Comparison of ENCODE assay signal across 20 cellular contexts in the genomic region with DNA sequence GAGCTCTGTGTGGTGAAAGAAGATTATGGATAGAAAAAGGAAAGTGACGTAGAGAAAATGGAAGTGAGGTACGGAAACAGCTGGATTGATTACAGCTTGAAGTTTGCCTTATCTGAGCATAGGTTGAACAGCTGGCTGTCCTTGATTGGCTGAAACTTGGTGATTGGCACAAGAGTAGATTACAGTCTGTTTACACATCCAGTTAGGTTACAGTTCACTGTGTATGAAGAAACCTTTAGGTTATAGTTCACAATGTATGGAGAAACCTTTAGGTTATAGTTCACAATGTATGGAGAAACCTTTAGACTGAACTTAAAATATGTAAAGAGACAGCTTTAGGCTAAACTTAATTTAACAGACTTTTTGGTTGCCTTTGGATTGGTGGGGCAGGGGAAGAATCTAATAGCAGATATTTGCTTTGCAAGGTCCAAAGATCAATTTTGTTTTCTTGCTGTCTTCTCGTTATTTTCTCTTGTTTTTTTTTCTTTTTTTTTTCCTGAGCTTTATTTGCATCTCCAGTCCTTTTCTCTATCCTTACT. TPM values are rescaled to one million over a fixed set of nuclear protein-coding genes. Genes with fewer than 3 reads are reported as not detected.
DNase-seq lines count a peak whose midpoint lies in the region; ATAC-seq, FAIRE-seq and TF ChIP-seq lines count a peak whose summit lies in the region.
"Had no signal": no experiment of that assay in that cellular context is flagged by ENCODE, and none has a peak within 500 bp of the region (broad histone marks: within the 10 kb centered on the region; RNA-seq: fewer than 3 reads in every experiment).

No MANE protein-coding gene starts in this region.

- H4K20me1 ChIP-seq in PC-9 (ENCODE audit: insufficient read depth), result no peaks in the 10 kb centered on the region

- BruUV-seq in PC-9 (replicated peaks; lab: Mats Ljungman, UMichigan), result no TSS peak

- no peaks in the 10 kb centered on the region for H3K9me3 Mint-ChIP-seq in activated T-cell treated with anti-CD3 and anti-CD28 coated beads, Interleukin-2, amount 50 U/mL, for 4 hours
- H3K9me3 Mint-ChIP-seq in stimulated activated memory B cell treated with anti-CD40 and anti-IgM and Interleukin-4, amounts not matched to agents 10 μg/mL and 1 μg/mL and 100 μg/mL, for 72 hours, result no peaks in the 10 kb centered on the region
- H3K9me3 Mint-ChIP-seq: activated naive CD4-positive, alpha-beta T cell treated with anti-CD3 and anti-CD28 coated beads, Interleukin-2, amount 10 ng/mL, durations not matched to agents 7 days and 5 days; mesothelial cell of epicardium had no signal

- no peaks in the 10 kb centered on the region for H3K36me3 Mint-ChIP-seq in activated T-cell treated with anti-CD3 and anti-CD28 coated beads, Interleukin-2, amount 50 U/mL, for 4 hours (ENCODE audit: insufficient read depth)
- no peaks in the 10 kb centered on the region for H3K36me3 Mint-ChIP-seq in stimulated activated memory B cell treated with anti-CD40 and anti-IgM and Interleukin-4, amounts not matched to agents 10 μg/mL and 1 μg/mL and 100 μg/mL, for 72 hours
- H3K36me3 Mint-ChIP-seq: activated naive CD4-positive, alpha-beta T cell treated with anti-CD3 and anti-CD28 coated beads, Interleukin-2, amount 10 ng/mL, durations not matched to agents 7 days and 5 days; mesothelial cell of epicardium had no signal

- peak overlapping the region; percentile 5 for H3K4me3 Mint-ChIP-seq in activated T-cell treated with anti-CD3 and anti-CD28 coated beads, Interleukin-2, amount 50 U/mL, for 4 hours
- H3K4me3 Mint-ChIP-seq in stimulated activated memory B cell treated with anti-CD40 and anti-IgM and Interleukin-4, amounts not matched to agents 10 μg/mL and 1 μg/mL and 100 μg/mL, for 72 hours, result no peak overlapping the region
- H3K4me3 Mint-ChIP-seq: activated naive CD4-positive, alpha-beta T cell treated with anti-CD3 and anti-CD28 coated beads, Interleukin-2, amount 10 ng/mL, durations not matched to agents 7 days and 5 days; mesothelial cell of epicardium had no signal

- H2AFZ ChIP-seq in PC-9, result no peak overlapping the region

- peak overlapping the region; percentile 72 for H3K4me2 ChIP-seq in PC-9
- H3K4me2 ChIP-seq: KMS-11 had no signal

- DNase-seq in activated T-cell treated with anti-CD3 and anti-CD28 coated beads, Interleukin-2, amount 50 U/mL, for 4 hours, result no peak
- DNase-seq in activated T-cell treated with anti-CD3 and anti-CD28 coated beads, Interleukin-2, amount 50 U/mL, for 48 hours, result no peak
- peak in 1 of 2 experiments; percentile 50 for DNase-seq in PC-9
- no peak for DNase-seq in stimulated activated CD4-positive, alpha-beta T cell treated with anti-CD3 and anti-CD28 coated beads, Interleukin-4, amount 100 ng/mL, for 1 hour
- DNase-seq in Right ventricle myocardium inferior (ENCODE audit: missing footprints), result no peak
- no peak for DNase-seq in COR-L47 (lab: John Stamatoyannopoulos, UW)
- DNase-seq: activated CD4-positive, alpha-beta T cell treated with anti-CD3 and anti-CD28 coated beads, Interleukin-2, amount 50 U/mL, for 4 hours; activated naive CD4-positive, alpha-beta T cell treated with anti-CD3 and anti-CD28 coated beads, Interleukin-2, amount 10 ng/mL, durations not matched to agents 7 days and 5 days; DMS 273 treated with DMSO at 0.1 percent for 48 hours; NCI-H146; NCI-H510A; occipital lobe had no signal

- H3K36me3 ChIP-seq in PC-9 (ENCODE audit: low read depth), result no peaks in the 10 kb centered on the region
- H3K36me3 ChIP-seq: cardiac muscle cell, gastroesophageal sphincter had no signal

- intact Hi-C loops in PC-9 (cut with micrococcal nuclease; ENCODE audit: unreplicated experiment) (no loop called here), Right ventricle myocardium inferior (cut with DNase I) (no loop called here)

- CTCF ChIA-PET in PC-9 (lab: Charles Lee), result interaction anchor here (0.6 kb wide), 1 partner anchor 12 kb away, joined by 5 read pairs; no protein-coding TSS in a partner anchor

- H3F3A ChIP-seq in PC-9 (ENCODE audit: insufficient read depth, low read depth), result peaks cover 16% of the 10 kb centered on the region

- POLR2A ChIA-PET in PC-9 (lab: Charles Lee; ENCODE audit: unreplicated experiment), result no interaction called here

- no peaks in the 10 kb centered on the region for H3K9me3 ChIP-seq in PC-9 (ENCODE audit: insufficient read depth, low read depth)
- H3K9me3 ChIP-seq: gastroesophageal sphincter had no signal

- peak overlapping the region; percentile 78; the same call in 1 of the 2 replicates for H3K27ac ChIP-seq in PC-9
- H3K27ac ChIP-seq: cardiac muscle cell, gastroesophageal sphincter, KMS-11, RWPE1 had no signal

- FAIRE-seq in colon (lab: Jason Lieb, UNC), result peak; percentile 21

- H3K4me1 Mint-ChIP-seq in activated T-cell treated with anti-CD3 and anti-CD28 coated beads, Interleukin-2, amount 50 U/mL, for 4 hours (ENCODE audit: low read depth), result peaks cover 42% of the 10 kb centered on the region
- H3K4me1 Mint-ChIP-seq in stimulated activated memory B cell treated with anti-CD40 and anti-IgM and Interleukin-4, amounts not matched to agents 10 μg/mL and 1 μg/mL and 100 μg/mL, for 72 hours, result peaks cover 72% of the 10 kb centered on the region

- peaks cover 8% of the 10 kb centered on the region for H3K27me3 Mint-ChIP-seq in activated T-cell treated with anti-CD3 and anti-CD28 coated beads, Interleukin-2, amount 50 U/mL, for 4 hours (ENCODE audit: low read depth)
- H3K27me3 Mint-ChIP-seq in stimulated activated memory B cell treated with anti-CD40 and anti-IgM and Interleukin-4, amounts not matched to agents 10 μg/mL and 1 μg/mL and 100 μg/mL, for 72 hours, result no peaks in the 10 kb centered on the region
- H3K27me3 Mint-ChIP-seq: activated naive CD4-positive, alpha-beta T cell treated with anti-CD3 and anti-CD28 coated beads, Interleukin-2, amount 10 ng/mL, durations not matched to agents 7 days and 5 days had no signal

- H3K27me3 ChIP-seq in PC-9 (ENCODE audit: insufficient read depth, low read depth), result no peaks in the 10 kb centered on the region
- H3K27me3 ChIP-seq: cardiac muscle cell had no signal

- H3K4me1 ChIP-seq in PC-9 (replicated peaks; ENCODE audit: insufficient read depth), result peaks cover 41% of the 10 kb centered on the region
- H3K4me1 ChIP-seq: gastroesophageal sphincter had no signal

- ATAC-seq in activated T-cell treated with anti-CD3 and anti-CD28 coated beads, Interleukin-2, amount 50 U/mL, for 4 hours, result no peak
- no peak for ATAC-seq in stimulated activated memory B cell treated with anti-CD40 and anti-IgM and Interleukin-4, amounts not matched to agents 10 μg/mL and 1 μg/mL and 100 μg/mL, for 72 hours
- ATAC-seq in Right ventricle myocardium inferior, result no peak
- ATAC-seq: gastroesophageal sphincter had no signal

- H3K9me2 ChIP-seq in PC-9 (ENCODE audit: insufficient read depth), result no peaks in the 10 kb centered on the region

- no peaks in the 10 kb centered on the region for H3K79me2 ChIP-seq in PC-9 (ENCODE audit: low read depth)

- H3K4me3 ChIP-seq in PC-9, result no peak overlapping the region
- H3K4me3 ChIP-seq: cardiac muscle cell, gastroesophageal sphincter had no signal

- H3K27ac Mint-ChIP-seq in stimulated activated memory B cell treated with anti-CD40 and anti-IgM and Interleukin-4, amounts not matched to agents 10 μg/mL and 1 μg/mL and 100 μg/mL, for 72 hours, result peak overlapping the region; percentile 13
- H3K27ac Mint-ChIP-seq: activated naive CD4-positive, alpha-beta T cell treated with anti-CD3 and anti-CD28 coated beads, Interleukin-2, amount 10 ng/mL, durations not matched to agents 7 days and 5 days; mesothelial cell of epicardium had no signal

- TF ChIP-seq CTCF in PC-9 (conservative IDR thresholded peaks at IDR 0.05), result no peak

RNA-seq across cellular contexts. Expression of a gene that starts 15.6 kb away (rescaled TPM):
- under 1 TPM in 2 of 3 donors, not detected in 1; 0.79 to 0.95 TPM for total RNA-seq in activated T-cell treated with anti-CD3 and anti-CD28 coated beads, Interleukin-2, amount 50 U/mL, for 4 hours
- not detected in 2 replicates for total RNA-seq in PC-9 (2021)
- 136 TPM for total RNA-seq in Right ventricle myocardium inferior

RNA-seq across cellular contexts. Expression of a gene that starts 23.1 kb away (rescaled TPM):
- total RNA-seq in activated T-cell treated with anti-CD3 and anti-CD28 coated beads, Interleukin-2, amount 50 U/mL, for 4 hours, result 1 to 10 TPM in 2 of 3 donors, under 1 TPM in 1; 0.37 to 3.4 (median 2.4) TPM
- total RNA-seq in PC-9 (2021), result not detected in 2 replicates
- not detected for total RNA-seq in Right ventricle myocardium inferior
- total RNA-seq: cardiac muscle cell, H4, mesothelial cell of epicardium, occipital lobe had no signal

RNA-seq across cellular contexts. Expression of a gene that starts 35.7 kb away (rescaled TPM):
- total RNA-seq in activated T-cell treated with anti-CD3 and anti-CD28 coated beads, Interleukin-2, amount 50 U/mL, for 4 hours, result 10 to 100 TPM; 13.0 to 52.3 (median 13.9) TPM
- total RNA-seq in PC-9 (2021), result not detected in 2 replicates
- not detected for total RNA-seq in Right ventricle myocardium inferior
- total RNA-seq: cardiac muscle cell, mesothelial cell of epicardium had no signal

RNA-seq across cellular contexts. Expression of a gene that starts 51.6 kb away (rescaled TPM):
- total RNA-seq in activated T-cell treated with anti-CD3 and anti-CD28 coated beads, Interleukin-2, amount 50 U/mL, for 4 hours, result 10 to 100 TPM; 13.0 to 65.1 (median 15.1) TPM
- not detected in 2 replicates for total RNA-seq in PC-9 (2021)
- 0.35 TPM for total RNA-seq in Right ventricle myocardium inferior
- total RNA-seq: cardiac muscle cell, H4, mesothelial cell of epicardium, occipital lobe had no signal

Comparison
In these comparisons a context has a peak if more than half of its experiments do, and no peak if none do; other contexts are left out.
1. RNA of a gene that starts 15.6 kb away (total RNA-seq): 136 TPM in Right ventricle myocardium inferior (single experiment); 0.79 to 0.95 TPM in activated T-cell treated with anti-CD3 and anti-CD28 coated beads, Interleukin-2, amount 50 U/mL, for 4 hours and not detected in PC-9; every median in the first group is over 10 times any median in the second.
2. RNA of a gene that starts 35.7 kb away (total RNA-seq): 13.0 to 52.3 TPM in activated T-cell treated with anti-CD3 and anti-CD28 coated beads, Interleukin-2, amount 50 U/mL, for 4 hours; not detected in Right ventricle myocardium inferior (single experiment) and not detected in PC-9; every median in the first group is over 10 times any median in the second.